8 cellular contexts compared by ENCODE assay signal in genomic region chr2:217789003-217789735, GRCh38.
DNase-seq lines count a peak whose midpoint lies in the region; ATAC-seq, FAIRE-seq and TF ChIP-seq lines count a peak whose summit lies in the region.

No MANE protein-coding gene starts in this region.

- peak; percentile 60 for ATAC-seq in left ventricle myocardium superior

- H3K36me3 ChIP-seq in rectal smooth muscle tissue (ENCODE audit: control insufficient read depth, insufficient read depth, low read length) = peaks cover 5% of the 10 kb centered on the region
- no peaks in the 10 kb centered on the region for H3K36me3 ChIP-seq in uterus

- H3K27me3 ChIP-seq in rectal smooth muscle tissue (ENCODE audit: control insufficient read depth, insufficient read depth, low read length) (no peaks in the 10 kb centered on the region), uterus (no peaks in the 10 kb centered on the region)

- no peaks in the 10 kb centered on the region for H3K27me3 Mint-ChIP-seq in T-helper 1 cell treated with Interleukin-12 subunit alpha and Interleukin-12 subunit beta and Interleukin-4 antibody, amounts not matched to agents 30 μg/mL and 1 μg/mL, for 36 hours (ENCODE audit: low read depth)

- peak overlapping the region; percentile 56 for H3K27ac Mint-ChIP-seq in T-helper 1 cell treated with Interleukin-12 subunit alpha and Interleukin-12 subunit beta and Interleukin-4 antibody, amounts not matched to agents 30 μg/mL and 1 μg/mL, for 36 hours

- H3K4me3 Mint-ChIP-seq in T-helper 1 cell treated with Interleukin-12 subunit alpha and Interleukin-12 subunit beta and Interleukin-4 antibody, amounts not matched to agents 30 μg/mL and 1 μg/mL, for 36 hours = peak overlapping the region; percentile 57

- H3K4me3 ChIP-seq in rectal smooth muscle tissue (ENCODE audit: low read length) = peak overlapping the region; percentile 5
- no peak overlapping the region for H3K4me3 ChIP-seq in uterus

- peaks cover 21% of the 10 kb centered on the region for H3K4me1 Mint-ChIP-seq in T-helper 1 cell treated with Interleukin-12 subunit alpha and Interleukin-12 subunit beta and Interleukin-4 antibody, amounts not matched to agents 30 μg/mL and 1 μg/mL, for 36 hours (ENCODE audit: low read depth)

- TF ChIP-seq CTCF in uterus (IDR thresholded peaks at IDR 0.05) = peak; percentile 98 to 99 (median 98)

- TF ChIP-seq POLR2A in uterus (IDR thresholded peaks at IDR 0.05) = no peak

- no peak overlapping the region for H3K9ac ChIP-seq in rectal smooth muscle tissue (ENCODE audit: low read length)

- no peaks in the 10 kb centered on the region for H3K9me3 Mint-ChIP-seq in T-helper 1 cell treated with Interleukin-12 subunit alpha and Interleukin-12 subunit beta and Interleukin-4 antibody, amounts not matched to agents 30 μg/mL and 1 μg/mL, for 36 hours

- peak overlapping the region; percentile 60 for H3K27ac ChIP-seq in rectal smooth muscle tissue (ENCODE audit: low read depth, low read length)
- peak overlapping the region; percentile 1 to 16 for H3K27ac ChIP-seq in uterus

- DNase-seq in A172 (ENCODE audit: low spot score) = peak; percentile 72
- peak; percentile 44 for DNase-seq in GM18507 (ENCODE audit: extremely low spot score, insufficient read length, low read depth)
- DNase-seq in MV-4-11 (lab: John Stamatoyannopoulos, UW) = peak; percentile 56
- DNase-seq in amniotic epithelial cell (ENCODE audit: low read depth) = peak; percentile 41
- DNase-seq in left ventricle myocardium superior = peak; percentile 91
- peak; percentile 84 to 89 for DNase-seq in uterus

- FAIRE-seq in GM18507 (lab: Jason Lieb, UNC) = peak; percentile 91

- no peaks in the 10 kb centered on the region for H3K4me1 ChIP-seq in rectal smooth muscle tissue (ENCODE audit: control insufficient read depth, insufficient read depth, low read length)
- no peaks in the 10 kb centered on the region for H3K4me1 ChIP-seq in uterus

- H3K9me3 ChIP-seq in uterus = no peaks in the 10 kb centered on the region

- no peaks in the 10 kb centered on the region for H3K36me3 Mint-ChIP-seq in T-helper 1 cell treated with Interleukin-12 subunit alpha and Interleukin-12 subunit beta and Interleukin-4 antibody, amounts not matched to agents 30 μg/mL and 1 μg/mL, for 36 hours (ENCODE audit: low read depth)

- intact Hi-C loops in left ventricle myocardium superior (cut with micrococcal nuclease) (loop anchor here (5.0 to 10.0 kb wide), 3 partner anchors 98 to 246 kb away; no protein-coding TSS in a partner anchor), uterus (cut with DNase I; ENCODE audit: low total_unique reads) (loop anchor here (5.0 kb wide), 2 partner anchors 98 to 203 kb away; no protein-coding TSS in a partner anchor)

Comparison
In these comparisons a context has a peak if more than half of its experiments do, and no peak if none do; other contexts are left out.
1. DNase-seq: peak in every context shown above with its lines; median percentile 91 in left ventricle myocardium superior; 86 in uterus; 72 in A172; 56 in MV-4-11; 44 in GM18507; 41 in amniotic epithelial cell.